19 cellular contexts compared by ENCODE assay signal in genomic region chr18:36734589-36734988, GRCh38.
"Had no signal": no experiment of that assay in that cellular context is flagged by ENCODE, and none has a peak within 500 bp of the region (broad histone marks: within the 10 kb centered on the region; RNA-seq: fewer than 3 reads in every experiment).

No MANE protein-coding gene starts in this region.

- H3K4me1 ChIP-seq: gastrocnemius medialis, pancreas, right lobe of liver, tibial artery had no signal

- H3K27ac ChIP-seq: coronary artery, esophagus squamous epithelium, gastrocnemius medialis, neutrophil, pancreas, right lobe of liver, skin epidermis, tibial artery had no signal

- H3K4me3 ChIP-seq: coronary artery, esophagus squamous epithelium, gastrocnemius medialis, pancreas, right lobe of liver, skin epidermis, tibial artery had no signal

- DNase-seq: activated CD4-positive, alpha-beta memory T cell treated with anti-CD3 and anti-CD28 coated beads for 36 hours; activated CD4-positive, alpha-beta T cell treated with anti-CD3 and anti-CD28 coated beads for 48 hours; activated effector memory CD4-positive, alpha-beta T cell treated with Interleukin-2 at 50 U/mL for 16 hours; activated naive CD4-positive, alpha-beta T cell treated with anti-CD3 and anti-CD28 coated beads, Interleukin-2, amount 10 ng/mL, durations not matched to agents 7 days and 5 days; activated T-cell treated with anti-CD3 and anti-CD28 coated beads, Interleukin-2, amount 50 U/mL, for 72 hours; amygdala; cerebellar nuclear complex; esophagus squamous epithelium; gastrocnemius medialis; hippocampal formation; pancreas; right lobe of liver; stimulated activated CD4-positive, alpha-beta T cell treated with anti-CD3 and anti-CD28 coated beads, Interleukin-2, amount 100 ng/mL, for 24 hours; stimulated activated naive CD8-positive, alpha-beta T cell treated with anti-CD3 and anti-CD28 coated beads, Interleukin-15, amount 100 ng/mL, for 72 hours; tibial artery had no signal

- ATAC-seq: activated T-cell treated with anti-CD3 and anti-CD28 coated beads, Interleukin-2, amount 50 U/mL, for 72 hours; gastrocnemius medialis; right lobe of liver; stimulated activated effector memory CD8-positive, alpha-beta T cell treated with anti-CD3 and anti-CD28 coated beads, Interleukin-12 subunit alpha, Interleukin-12 subunit beta, amount 100 ng/mL, for 72 hours; stimulated activated naive CD8-positive, alpha-beta T cell treated with anti-CD3 and anti-CD28 coated beads, Interleukin-15, amount 100 ng/mL, for 72 hours had no signal

- H3K36me3 ChIP-seq: gastrocnemius medialis, neutrophil, pancreas, right lobe of liver had no signal

- FAIRE-seq: pancreas had no signal

- H3K9me3 ChIP-seq: esophagus squamous epithelium, gastrocnemius medialis, neutrophil, pancreas, right lobe of liver, tibial artery had no signal

- H3K27me3 ChIP-seq: esophagus squamous epithelium, gastrocnemius medialis, neutrophil, pancreas, right lobe of liver, tibial artery had no signal
